ENCODE assay signal across 9 cellular contexts in genomic region chr4:128387600-128388351, GRCh38.
DNase-seq lines count a peak whose midpoint lies in the region; ATAC-seq and TF ChIP-seq lines count a peak whose summit lies in the region.
"Had no signal": no experiment of that assay in that cellular context is flagged by ENCODE, and none has a peak within 500 bp of the region (broad histone marks: within the 10 kb centered on the region; RNA-seq: fewer than 3 reads in every experiment).

No MANE protein-coding gene starts in this region.

- ATAC-seq in RWPE2 (ENCODE audit: low read depth) (peak; percentile 78), foreskin keratinocyte (peak; percentile 84)

- H3K9me3 ChIP-seq in RWPE2 (ENCODE audit: severe bottlenecking) (no peaks in the 10 kb centered on the region), skeletal muscle tissue (ENCODE audit: control insufficient read depth in 3 of 3, low read length in 3 of 3) (no peaks in the 10 kb centered on the region)

- peak; percentile 71 for DNase-seq in EH (ENCODE audit: low read depth)
- DNase-seq in RWPE2 (ENCODE audit: low spot score), result no peak
- peak; percentile 84 to 94 for DNase-seq in foreskin keratinocyte
- no peak for DNase-seq in KG1 (lab: John Stamatoyannopoulos, UW)
- DNase-seq in NCI-H1092 (lab: John Stamatoyannopoulos, UW), result no peak
- DNase-seq in NCI-H187 treated with DMSO at 0.1 percent for 48 hours (lab: John Stamatoyannopoulos, UW), result no peak
- DNase-seq in retina, result no peak
- DNase-seq: activated CD4-positive, alpha-beta T cell treated with anti-CD3 and anti-CD28 coated beads, Interleukin-2, amount 10 ng/mL, durations not matched to agents 7 days and 5 days had no signal

- H3K27me3 ChIP-seq in RWPE2 (ENCODE audit: insufficient read depth, poor library complexity, severe bottlenecking) (no peaks in the 10 kb centered on the region), foreskin keratinocyte (no peaks in the 10 kb centered on the region), skeletal muscle tissue (ENCODE audit: control insufficient read depth in 3 of 3, insufficient read depth in 3 of 3, low read length in 3 of 3) (no peaks in the 10 kb centered on the region)

- H3K4me3 ChIP-seq in RWPE2 (ENCODE audit: severe bottlenecking) (no peak overlapping the region), skeletal muscle tissue (ENCODE audit: low read length in 3 of 3) (no peak overlapping the region)

- H3K4me1 ChIP-seq in RWPE2 (ENCODE audit: insufficient read depth, poor library complexity, severe bottlenecking) (peaks cover 36% of the 10 kb centered on the region), foreskin keratinocyte (peaks cover 34% of the 10 kb centered on the region), skeletal muscle tissue (ENCODE audit: control insufficient read depth in 3 of 3, insufficient read depth in 3 of 3, low read length in 3 of 3) (peaks cover 24 to 49% (median 41%) of the 10 kb centered on the region in 3 donors)

- H3K9ac ChIP-seq in skeletal muscle tissue (ENCODE audit: low read depth in 1 of 3, low read length in 3 of 3), result peak overlapping the region in 1 of 3 donors; percentile 78

- no peak for TF ChIP-seq CTCF in RWPE2 (IDR thresholded peaks at IDR 0.05; ENCODE audit: poor library complexity, severe bottlenecking)
- no peak for TF ChIP-seq CTCF in foreskin keratinocyte (conservative IDR thresholded peaks at IDR 0.05)

- H3K36me3 ChIP-seq in RWPE2 (ENCODE audit: low read depth) (no peaks in the 10 kb centered on the region), skeletal muscle tissue (ENCODE audit: control insufficient read depth in 3 of 3, insufficient read depth in 3 of 3, low read length in 3 of 3) (no peaks in the 10 kb centered on the region)

- peak overlapping the region; percentile 87 for H3K27ac ChIP-seq in RWPE2 (ENCODE audit: poor library complexity, severe bottlenecking)
- H3K27ac ChIP-seq in foreskin keratinocyte, result no peak overlapping the region
- peak overlapping the region; percentile 79 for H3K27ac ChIP-seq in skeletal muscle tissue (ENCODE audit: low read depth, low read length)

Comparison
In these comparisons a context has a peak if more than half of its experiments do, and no peak if none do; other contexts are left out.
1. DNase-seq: peak in EH (single experiment) and foreskin keratinocyte (2 of 2); none in RWPE2 (single experiment), KG1 (single experiment), NCI-H1092 (single experiment), NCI-H187 treated with DMSO at 0.1 percent for 48 hours (single experiment) and retina (single experiment).